9 cellular contexts compared by ENCODE assay signal in genomic region chr18:48136544-48137353, GRCh38.
DNase-seq lines count a peak whose midpoint lies in the region; ATAC-seq and TF ChIP-seq lines count a peak whose summit lies in the region.
"Had no signal": no experiment of that assay in that cellular context is flagged by ENCODE, and none has a peak within 500 bp of the region (broad histone marks: within the 10 kb centered on the region; RNA-seq: fewer than 3 reads in every experiment).

No MANE protein-coding gene starts in this region.

- no peaks in the 10 kb centered on the region for H3K36me3 ChIP-seq in colonic mucosa
- H3K36me3 ChIP-seq in mesenchymal stem cell (ENCODE audit: control insufficient read depth in 1 of 2, insufficient read depth in 2 of 2, low read depth in 1 of 2, low read length in 2 of 2): no peaks in the 10 kb centered on the region
- no peaks in the 10 kb centered on the region for H3K36me3 ChIP-seq in urinary bladder (ENCODE audit: insufficient read depth)

- H4K91ac ChIP-seq in mesenchymal stem cell (ENCODE audit: low read length): no peak overlapping the region

- H3K4me1 ChIP-seq in colonic mucosa (peaks cover 22% of the 10 kb centered on the region), mesenchymal stem cell (ENCODE audit: control insufficient read depth, insufficient read depth, low read depth, low read length) (peaks cover 20% of the 10 kb centered on the region), urinary bladder (ENCODE audit: insufficient read depth) (no peaks in the 10 kb centered on the region)

- H3K36me3 Mint-ChIP-seq in activated T-cell treated with anti-CD3 and anti-CD28 coated beads, Interleukin-2, amount 50 U/mL, for 72 hours (ENCODE audit: insufficient read depth in 2 of 2): no peaks in the 10 kb centered on the region

- no peak overlapping the region for H4K8ac ChIP-seq in mesenchymal stem cell (ENCODE audit: low read length)

- H3K27ac Mint-ChIP-seq in activated T-cell treated with anti-CD3 and anti-CD28 coated beads, Interleukin-2, amount 50 U/mL, for 72 hours: no peak overlapping the region

- peak; percentile 30 to 43 for ATAC-seq in activated T-cell treated with anti-CD3 and anti-CD28 coated beads, Interleukin-2, amount 50 U/mL, for 72 hours (replicated peaks in 1 of 2)
- ATAC-seq in GM21447 (IDR thresholded peaks at IDR 0.05; ENCODE audit: unreplicated experiment): no peak

- H3K4ac ChIP-seq in mesenchymal stem cell (ENCODE audit: low read depth in 1 of 2, low read length in 2 of 2): no peak overlapping the region

- H3K27ac ChIP-seq in colonic mucosa (peak overlapping the region; percentile 92), mesenchymal stem cell (ENCODE audit: low read length, poor library complexity, severe bottlenecking) (no peak overlapping the region), urinary bladder (ENCODE audit: low read depth) (peak overlapping the region; percentile 67)
- H3K27ac ChIP-seq: KMS-11 had no signal

- H3K4me3 Mint-ChIP-seq in activated T-cell treated with anti-CD3 and anti-CD28 coated beads, Interleukin-2, amount 50 U/mL, for 72 hours: peak overlapping the region; percentile 65 to 74

- H2AFZ ChIP-seq in mesenchymal stem cell (ENCODE audit: low read depth, low read length): no peak overlapping the region

- TF ChIP-seq CTCF in colonic mucosa (IDR thresholded peaks at IDR 0.05): no peak

- H3K27me3 Mint-ChIP-seq in activated T-cell treated with anti-CD3 and anti-CD28 coated beads, Interleukin-2, amount 50 U/mL, for 72 hours (ENCODE audit: low read depth): peaks cover 62% of the 10 kb centered on the region

- no peak overlapping the region for H2BK12ac ChIP-seq in mesenchymal stem cell (ENCODE audit: low read length in 2 of 2)

- intact Hi-C loops in colonic mucosa (cut with DNase I): no loop called here

- no peaks in the 10 kb centered on the region for H3K9me3 Mint-ChIP-seq in activated T-cell treated with anti-CD3 and anti-CD28 coated beads, Interleukin-2, amount 50 U/mL, for 72 hours

- H3K9me3 ChIP-seq in colonic mucosa (no peaks in the 10 kb centered on the region), mesenchymal stem cell (ENCODE audit: control insufficient read depth, low read length) (no peaks in the 10 kb centered on the region)

- H3K23ac ChIP-seq in mesenchymal stem cell (ENCODE audit: low read length in 2 of 2): no peak overlapping the region

- H3K14ac ChIP-seq in mesenchymal stem cell (ENCODE audit: low read length in 2 of 2): no peak overlapping the region

- H3K79me1 ChIP-seq in mesenchymal stem cell (replicated peaks; ENCODE audit: low read length, poor library complexity, severe bottlenecking): no peaks in the 10 kb centered on the region

- H3K9ac ChIP-seq in colonic mucosa (ENCODE audit: low read depth in 2 of 2, low read length in 2 of 2) (peak overlapping the region; percentile 66 to 84), mesenchymal stem cell (ENCODE audit: low read length) (peak overlapping the region; percentile 70)
- H3K9ac ChIP-seq: KMS-11 had no signal

- H3K18ac ChIP-seq in mesenchymal stem cell (ENCODE audit: low read depth in 1 of 2, low read length in 2 of 2): no peak overlapping the region

- H3K4me1 Mint-ChIP-seq in activated T-cell treated with anti-CD3 and anti-CD28 coated beads, Interleukin-2, amount 50 U/mL, for 72 hours (ENCODE audit: low read depth): peaks cover 30% of the 10 kb centered on the region

- H3K27me3 ChIP-seq in colonic mucosa (peaks cover 11% of the 10 kb centered on the region), mesenchymal stem cell (ENCODE audit: control insufficient read depth in 1 of 2, insufficient read depth in 1 of 2, low read length in 2 of 2) (peaks cover 42 to 84% of the 10 kb centered on the region in 2 experiments)

- no peak overlapping the region for H2AK5ac ChIP-seq in mesenchymal stem cell (ENCODE audit: low read length, severe bottlenecking)

- no peak overlapping the region for H2BK120ac ChIP-seq in mesenchymal stem cell (ENCODE audit: low read depth, low read length)

- H3K4me3 ChIP-seq in colonic mucosa (peak overlapping the region; percentile 72), mesenchymal stem cell (ENCODE audit: insufficient read depth in 1 of 2, low read depth in 1 of 2, low read length in 2 of 2) (peak overlapping the region; percentile 45 to 76), urinary bladder (ENCODE audit: low read depth, low read length) (peak overlapping the region; percentile 59)

- no peak overlapping the region for H2BK5ac ChIP-seq in mesenchymal stem cell (ENCODE audit: low read depth, low read length, poor library complexity, severe bottlenecking)

- WGBS in mesenchymal stem cell: 5% methylated on average over 47 of the region's 73 CpGs
- WGBS in urinary bladder: 6% methylated on average over 73 of the region's 73 CpGs

- no peak for DNase-seq in activated T-cell treated with anti-CD3 and anti-CD28 coated beads, Interleukin-2, amount 50 U/mL, for 72 hours
- DNase-seq in activated T-cell treated with anti-CD3 and anti-CD28 coated beads for 4 hours: no peak
- DNase-seq in colonic mucosa: peak; percentile 68
- DNase-seq in mesenchymal stem cell: no peak
- DNase-seq in inferior parietal cortex (ENCODE audit: extremely low spot score): no peak
- DNase-seq in stimulated activated naive CD4-positive, alpha-beta T cell (lab: John Stamatoyannopoulos, UW): no peak

- H2BK15ac ChIP-seq in mesenchymal stem cell (ENCODE audit: low read depth, poor library complexity, severe bottlenecking): peak overlapping the region; percentile 18

- peak overlapping the region; percentile 89 for H3K4me2 ChIP-seq in mesenchymal stem cell (ENCODE audit: low read length, poor library complexity, severe bottlenecking)
- H3K4me2 ChIP-seq: KMS-11 had no signal
